In the genomic region with DNA sequence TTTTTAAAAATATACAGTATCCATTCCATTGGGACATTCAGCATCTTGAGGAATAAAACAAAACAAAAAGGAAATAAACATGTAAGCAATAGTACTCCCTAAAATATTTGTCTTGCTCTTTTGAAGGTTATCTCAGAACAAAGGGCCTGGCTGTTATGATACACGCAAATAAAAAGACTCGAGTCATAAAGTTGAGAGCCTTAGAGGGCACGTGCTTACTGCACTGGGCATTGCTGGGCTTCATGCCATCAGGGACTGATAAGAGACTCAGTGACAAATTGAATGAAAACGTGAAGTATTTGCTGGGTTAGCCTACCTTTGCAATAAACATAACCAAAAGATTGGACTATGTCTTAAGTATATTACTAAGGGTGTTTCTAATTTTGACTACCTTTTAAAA, we compare ENCODE assay signal across 20 cellular contexts.
DNase-seq lines count a peak whose midpoint lies in the region; ATAC-seq and TF ChIP-seq lines count a peak whose summit lies in the region.
"Had no signal": no experiment of that assay in that cellular context is flagged by ENCODE, and none has a peak within 500 bp of the region (broad histone marks: within the 10 kb centered on the region; RNA-seq: fewer than 3 reads in every experiment).

No MANE protein-coding gene starts in this region.

- no peaks in the 10 kb centered on the region for H3K36me3 Mint-ChIP-seq in CD8-positive, alpha-beta T cell
- H3K36me3 Mint-ChIP-seq: IgD-negative memory B cell; stimulated activated memory B cell treated with anti-CD40 and anti-IgM and Interleukin-4, amounts not matched to agents 10 μg/mL and 1 μg/mL and 100 μg/mL, for 72 hours had no signal

- H3K27me3 ChIP-seq in left lung, result no peaks in the 10 kb centered on the region
- no peaks in the 10 kb centered on the region for H3K27me3 ChIP-seq in CD8-positive, alpha-beta T cell (ENCODE audit: insufficient read depth, low read length)
- no peaks in the 10 kb centered on the region for H3K27me3 ChIP-seq in smooth muscle cell (ENCODE audit: low read depth)
- H3K27me3 ChIP-seq: SJSA1 had no signal

- no peaks in the 10 kb centered on the region for H3K79me2 ChIP-seq in smooth muscle cell (ENCODE audit: low read depth)

- no peaks in the 10 kb centered on the region for H3K4me1 ChIP-seq in left lung
- H3K4me1 ChIP-seq in CD8-positive, alpha-beta T cell (ENCODE audit: insufficient read depth, low read length), result no peaks in the 10 kb centered on the region
- no peaks in the 10 kb centered on the region for H3K4me1 ChIP-seq in smooth muscle cell (ENCODE audit: low read depth)
- H3K4me1 ChIP-seq: SJSA1 had no signal

- H3K36me3 ChIP-seq in left lung (no peaks in the 10 kb centered on the region), smooth muscle cell (ENCODE audit: low read depth) (no peaks in the 10 kb centered on the region)
- H3K36me3 ChIP-seq in CD8-positive, alpha-beta T cell (ENCODE audit: insufficient read depth, low read length), result no peaks in the 10 kb centered on the region
- H3K36me3 ChIP-seq: SJSA1 had no signal

- H3K9me3 ChIP-seq in left lung (peaks cover 0 to 5% of the 10 kb centered on the region in 2 donors), smooth muscle cell (replicated peaks; ENCODE audit: low read depth) (no peaks in the 10 kb centered on the region)
- H3K9me3 ChIP-seq in CD8-positive, alpha-beta T cell (ENCODE audit: low read length), result no peaks in the 10 kb centered on the region
- H3K9me3 ChIP-seq: SJSA1 had no signal

- CTCF ChIA-PET in CD8-positive, alpha-beta T cell (lab: Charles Lee), result no interaction called here

- DNase-seq in A172 (ENCODE audit: low spot score) (peak; percentile 79), HPDE6-E6E7 (ENCODE audit: extremely low spot score) (peak; percentile 36), amniotic epithelial cell (ENCODE audit: low read depth) (peak; percentile 67), left lung (peak in 1 of 2 donors; percentile 48), smooth muscle cell (lab: John Stamatoyannopoulos, UW; ENCODE audit: unreplicated experiment) (no peak)
- DNase-seq in CD8-positive, alpha-beta T cell, result no peak
- DNase-seq: activated CD4-positive, alpha-beta T cell treated with anti-CD3 and anti-CD28 coated beads, Interleukin-2, amount 10 ng/mL, durations not matched to agents 7 days and 5 days; activated naive CD8-positive, alpha-beta T cell treated with anti-CD3 and anti-CD28 coated beads, Interleukin-2, amount 50 U/mL, for 24 hours; activated T-cell treated with anti-CD3 and anti-CD28 coated beads, Interleukin-2, amount 50 U/mL, for 72 hours; COR-L47; GF-D8; glutamatergic neuron; islet precursor cell; NCI-H1092 treated with DMSO at 0.1 percent for 48 hours; NCI-H2171 treated with DMSO at 0.1 percent for 48 hours had no signal

- no peaks in the 10 kb centered on the region for H4K20me1 ChIP-seq in smooth muscle cell (ENCODE audit: low read depth)

- H3K4me2 ChIP-seq in smooth muscle cell, result no peak overlapping the region

- no peak overlapping the region for H3K9ac ChIP-seq in smooth muscle cell (ENCODE audit: low read depth)

- H3K27ac ChIP-seq in left lung (no peak overlapping the region), smooth muscle cell (ENCODE audit: low read depth) (no peak overlapping the region)
- no peak overlapping the region for H3K27ac ChIP-seq in CD8-positive, alpha-beta T cell (ENCODE audit: low read depth, low read length)
- H3K27ac ChIP-seq: SJSA1 had no signal

- no peaks in the 10 kb centered on the region for H3F3A ChIP-seq in smooth muscle cell (ENCODE audit: low read depth)

- H3K27me3 Mint-ChIP-seq in CD8-positive, alpha-beta T cell (ENCODE audit: low read depth), result no peaks in the 10 kb centered on the region
- H3K27me3 Mint-ChIP-seq: activated CD4-positive, alpha-beta T cell treated with anti-CD3 and anti-CD28 coated beads, Interleukin-2, amount 10 ng/mL, durations not matched to agents 7 days and 5 days; activated naive CD8-positive, alpha-beta T cell treated with anti-CD3 and anti-CD28 coated beads, Interleukin-2, amount 50 U/mL, for 24 hours; IgD-negative memory B cell; stimulated activated memory B cell treated with anti-CD40 and anti-IgM and Interleukin-4, amounts not matched to agents 10 μg/mL and 1 μg/mL and 100 μg/mL, for 72 hours had no signal

- no peak overlapping the region for H3K4me3 ChIP-seq in left lung
- no peak overlapping the region for H3K4me3 ChIP-seq in CD8-positive, alpha-beta T cell (ENCODE audit: low read depth, low read length)
- no peak overlapping the region for H3K4me3 ChIP-seq in smooth muscle cell
- H3K4me3 ChIP-seq: SJSA1 had no signal

- H3K9me3 Mint-ChIP-seq in CD8-positive, alpha-beta T cell, result peaks cover 3% of the 10 kb centered on the region
- H3K9me3 Mint-ChIP-seq: activated CD4-positive, alpha-beta T cell treated with anti-CD3 and anti-CD28 coated beads, Interleukin-2, amount 10 ng/mL, durations not matched to agents 7 days and 5 days had no signal

- TF ChIP-seq CTCF in left lung (IDR thresholded peaks at IDR 0.05) (no peak), smooth muscle cell (IDR thresholded peaks at IDR 0.05; ENCODE audit: borderline replicate concordance, insufficient read depth, poor library complexity, severe bottlenecking) (no peak)
- no peak for TF ChIP-seq CTCF in CD8-positive, alpha-beta T cell (IDR thresholded peaks at IDR 0.05)

- intact Hi-C loops in left lung (cut with DNase I), result no loop called here
- intact Hi-C loops in CD8-positive, alpha-beta T cell (cut with DNase I, micrococcal nuclease), result no loop called here

- peak; percentile 74 for ATAC-seq in left lung
- no peak for ATAC-seq in CD8-positive, alpha-beta T cell
- ATAC-seq in HG03095 (IDR thresholded peaks at IDR 0.05; ENCODE audit: unreplicated experiment), result no peak
- no peak for ATAC-seq in HG03442 (IDR thresholded peaks at IDR 0.05; ENCODE audit: unreplicated experiment)
- ATAC-seq: activated naive CD8-positive, alpha-beta T cell treated with anti-CD3 and anti-CD28 coated beads, Interleukin-2, amount 50 U/mL, for 24 hours; activated T-cell treated with anti-CD3 and anti-CD28 coated beads, Interleukin-2, amount 50 U/mL, for 72 hours; stimulated activated memory B cell treated with anti-CD40 and anti-IgM and Interleukin-4, amounts not matched to agents 10 μg/mL and 1 μg/mL and 100 μg/mL, for 72 hours had no signal

- no peak overlapping the region for H3K27ac Mint-ChIP-seq in CD8-positive, alpha-beta T cell
- H3K27ac Mint-ChIP-seq: activated CD4-positive, alpha-beta T cell treated with anti-CD3 and anti-CD28 coated beads, Interleukin-2, amount 10 ng/mL, durations not matched to agents 7 days and 5 days; activated naive CD8-positive, alpha-beta T cell treated with anti-CD3 and anti-CD28 coated beads, Interleukin-2, amount 50 U/mL, for 24 hours; activated T-cell treated with anti-CD3 and anti-CD28 coated beads, Interleukin-2, amount 50 U/mL, for 72 hours; IgD-negative memory B cell; stimulated activated memory B cell treated with anti-CD40 and anti-IgM and Interleukin-4, amounts not matched to agents 10 μg/mL and 1 μg/mL and 100 μg/mL, for 72 hours had no signal

- POLR2A ChIA-PET in CD8-positive, alpha-beta T cell (lab: Charles Lee), result no interaction called here

- no peak overlapping the region for H3K4me3 Mint-ChIP-seq in CD8-positive, alpha-beta T cell
- H3K4me3 Mint-ChIP-seq: activated CD4-positive, alpha-beta T cell treated with anti-CD3 and anti-CD28 coated beads, Interleukin-2, amount 10 ng/mL, durations not matched to agents 7 days and 5 days; activated naive CD8-positive, alpha-beta T cell treated with anti-CD3 and anti-CD28 coated beads, Interleukin-2, amount 50 U/mL, for 24 hours; activated T-cell treated with anti-CD3 and anti-CD28 coated beads, Interleukin-2, amount 50 U/mL, for 72 hours; IgD-negative memory B cell; stimulated activated memory B cell treated with anti-CD40 and anti-IgM and Interleukin-4, amounts not matched to agents 10 μg/mL and 1 μg/mL and 100 μg/mL, for 72 hours had no signal

- H2AFZ ChIP-seq in smooth muscle cell (ENCODE audit: low read depth), result no peak overlapping the region

- WGBS in smooth muscle cell (ENCODE audit: low lambda C conversion rate), result 86% methylated on average over 4 of the region's 4 CpGs

- no peaks in the 10 kb centered on the region for H3K4me1 Mint-ChIP-seq in CD8-positive, alpha-beta T cell (ENCODE audit: low read depth)
- H3K4me1 Mint-ChIP-seq: activated CD4-positive, alpha-beta T cell treated with anti-CD3 and anti-CD28 coated beads, Interleukin-2, amount 10 ng/mL, durations not matched to agents 7 days and 5 days; activated naive CD8-positive, alpha-beta T cell treated with anti-CD3 and anti-CD28 coated beads, Interleukin-2, amount 50 U/mL, for 24 hours; IgD-negative memory B cell; stimulated activated memory B cell treated with anti-CD40 and anti-IgM and Interleukin-4, amounts not matched to agents 10 μg/mL and 1 μg/mL and 100 μg/mL, for 72 hours had no signal

Comparison
In these comparisons a context has a peak if more than half of its experiments do, and no peak if none do; other contexts are left out.
1. DNase-seq: peak in A172 (single experiment), HPDE6-E6E7 (single experiment) and amniotic epithelial cell (single experiment); none in CD8-positive, alpha-beta T cell (0 of 7) and smooth muscle cell (single experiment).